8 cellular contexts compared by ENCODE assay signal in genomic region chr2:43542285-43542933, GRCh38. TPM values are rescaled to one million over a fixed set of nuclear protein-coding genes. Genes with fewer than 3 reads are reported as not detected.
DNase-seq lines count a peak whose midpoint lies in the region; ATAC-seq and TF ChIP-seq lines count a peak whose summit lies in the region.

No MANE protein-coding gene starts in this region.

- no peak for TF ChIP-seq POLR2A in breast epithelium (IDR thresholded peaks at IDR 0.05)

- TF ChIP-seq CTCF in cardiac muscle cell (IDR thresholded peaks at IDR 0.05; ENCODE audit: low read depth, low read length), result peak; percentile 45
- TF ChIP-seq CTCF in breast epithelium (IDR thresholded peaks at IDR 0.05), result peak; percentile 39 to 77 (median 73)
- peak; percentile 50 for TF ChIP-seq CTCF in liver (IDR thresholded peaks at IDR 0.05; ENCODE audit: low read depth, low read length, missing input control)

- H3K36me3 ChIP-seq in cardiac muscle cell (no peaks in the 10 kb centered on the region), breast epithelium (no peaks in the 10 kb centered on the region), liver (ENCODE audit: control insufficient read depth in 4 of 4, insufficient read depth in 3 of 4, low read depth in 1 of 4, low read length in 3 of 4) (no peaks in the 10 kb centered on the region)

- DNase-seq in cardiac muscle cell (ENCODE audit: low read depth in 1 of 2, low spot score in 1 of 2) (peak; percentile 50 to 71), left ventricle myocardium superior (no peak), NCI-H2171 (lab: John Stamatoyannopoulos, UW) (peak; percentile 6), breast epithelium (ENCODE audit: low spot score in 2 of 2) (no peak)

- H3K27ac ChIP-seq in cardiac muscle cell (no peak overlapping the region), breast epithelium (peak overlapping the region in 1 of 2 donors; percentile 54), liver (ENCODE audit: low read depth in 1 of 2, low read length in 2 of 2) (no peak overlapping the region)

- no peaks in the 10 kb centered on the region for H3K9me3 ChIP-seq in cardiac muscle cell (ENCODE audit: low read depth)
- H3K9me3 ChIP-seq in breast epithelium, result no peaks in the 10 kb centered on the region
- H3K9me3 ChIP-seq in liver (ENCODE audit: control insufficient read depth in 4 of 4, low read length in 3 of 4), result no peaks in the 10 kb centered on the region

- ATAC-seq in left ventricle myocardium superior (no peak), HG02938 (IDR thresholded peaks at IDR 0.05; ENCODE audit: unreplicated experiment) (no peak), HG03521 (IDR thresholded peaks at IDR 0.05; ENCODE audit: unreplicated experiment) (no peak), HG03342 (IDR thresholded peaks at IDR 0.05; ENCODE audit: unreplicated experiment) (no peak)

- H3K4me1 ChIP-seq in cardiac muscle cell (ENCODE audit: low read depth) (peaks cover 27% of the 10 kb centered on the region), breast epithelium (no peaks in the 10 kb centered on the region), liver (ENCODE audit: control insufficient read depth in 4 of 4, insufficient read depth in 4 of 4, low read length in 3 of 4) (peaks cover 4 to 20% (median 10%) of the 10 kb centered on the region in 4 donors)

- H3K9ac ChIP-seq in liver (ENCODE audit: low read depth in 1 of 2, low read length in 2 of 2), result no peak overlapping the region

- H3K27me3 ChIP-seq in cardiac muscle cell (no peaks in the 10 kb centered on the region), breast epithelium (no peaks in the 10 kb centered on the region), liver (ENCODE audit: control insufficient read depth in 4 of 4, insufficient read depth in 4 of 4, low read length in 3 of 4) (no peaks in the 10 kb centered on the region)

- WGBS in liver, result 18% methylated on average over 3 of the region's 3 CpGs

- intact Hi-C loops in left ventricle myocardium superior (cut with micrococcal nuclease) (no loop called here), breast epithelium (cut with DNase I; ENCODE audit: low total_unique reads) (no loop called here)

- TF ChIP-seq RAD21 in liver (IDR thresholded peaks at IDR 0.05), result peak; percentile 85 to 86

- H3K4me3 ChIP-seq in cardiac muscle cell, result no peak overlapping the region
- no peak overlapping the region for H3K4me3 ChIP-seq in breast epithelium
- no peak overlapping the region for H3K4me3 ChIP-seq in liver (ENCODE audit: low read depth in 1 of 3, low read length in 3 of 3)

TF ChIP-seq in liver, 16 proteins besides CTCF, POLR2A, EP300 and RAD21:
- TF ChIP-seq EGR1 (IDR thresholded peaks at IDR 0.05; ENCODE audit: low read depth in 2 of 2), result no peak
- TF ChIP-seq ZBTB33 (IDR thresholded peaks at IDR 0.05), result no peak
- TF ChIP-seq ATF3 (IDR thresholded peaks at IDR 0.05), result no peak
- TF ChIP-seq FOXA2 (IDR thresholded peaks at IDR 0.05), result no peak
- TF ChIP-seq REST (IDR thresholded peaks at IDR 0.05), result no peak
- TF ChIP-seq TAF1 (conservative IDR thresholded peaks at IDR 0.05), result no peak
- TF ChIP-seq JUND (IDR thresholded peaks at IDR 0.05), result no peak
- TF ChIP-seq HNF4G (IDR thresholded peaks at IDR 0.05), result no peak
- no peak for TF ChIP-seq YY1 (IDR thresholded peaks at IDR 0.05)
- TF ChIP-seq MAX (IDR thresholded peaks at IDR 0.05), result no peak
- no peak for TF ChIP-seq FOXA1 (IDR thresholded peaks at IDR 0.05)
- no peak for TF ChIP-seq RXRA (IDR thresholded peaks at IDR 0.05)
- no peak for TF ChIP-seq SP1 (IDR thresholded peaks at IDR 0.05)

RNA-seq across cellular contexts. Expression of gene THADA, which starts 53.4 kb away (rescaled TPM):
- total RNA-seq in cardiac muscle cell, result 9.3 and 11.9 TPM in 2 replicates
- polyA plus RNA-seq in cardiac muscle cell, result 15.9 and 17.3 TPM in 2 replicates
- total RNA-seq in left ventricle myocardium superior, result 12.1 TPM
- total RNA-seq in breast epithelium, result 10 to 100 TPM; 41.1 to 60.6 (median 49.5) TPM
- 10 to 100 TPM; 15.8 to 37.2 TPM for total RNA-seq in liver
- polyA plus RNA-seq in liver, result 10 to 100 TPM; 12.0 to 28.8 TPM

Comparison
In these comparisons a context has a peak if more than half of its experiments do, and no peak if none do; other contexts are left out.
1. DNase-seq: peak in cardiac muscle cell (2 of 2) and NCI-H2171 (single experiment); none in left ventricle myocardium superior (single experiment) and breast epithelium (0 of 2).
2. Peak in every context shown above with its lines, with median percentiles within 50 percentile points of each other: CTCF ChIP-seq.